ENCODE assay signal across 8 cellular contexts in the genomic region with DNA sequence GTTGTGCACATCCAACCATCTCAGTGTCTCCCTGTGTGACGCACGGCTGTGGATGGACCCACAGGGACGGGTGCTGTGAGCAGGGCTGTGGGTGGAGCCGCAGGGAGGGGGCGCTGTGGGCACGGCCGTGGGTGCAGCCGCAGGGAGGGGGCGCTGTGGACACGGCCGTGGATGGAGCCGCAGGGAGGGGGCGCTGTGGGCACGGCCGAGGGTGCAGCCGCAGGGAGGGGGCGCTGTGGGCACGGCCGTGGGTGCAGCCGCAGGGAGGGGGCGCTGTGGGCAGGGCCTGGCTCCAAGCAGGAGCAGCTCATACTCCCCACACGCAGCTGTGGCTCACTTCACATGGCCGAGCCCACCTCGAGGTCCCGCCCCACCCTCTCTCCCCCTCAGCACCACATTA. TPM values are rescaled to one million over a fixed set of nuclear protein-coding genes. Genes with fewer than 3 reads are reported as not detected.
DNase-seq lines count a peak whose midpoint lies in the region; ATAC-seq, FAIRE-seq and TF ChIP-seq lines count a peak whose summit lies in the region.

No MANE protein-coding gene starts in this region.

- H3K9me3 Mint-ChIP-seq in stimulated activated naive CD8-positive, alpha-beta T cell treated with anti-CD3 and anti-CD28 coated beads, Interleukin-15, amount 100 ng/mL, for 72 hours, result no peaks in the 10 kb centered on the region

- POLR2A ChIA-PET in PC-3 (lab: Charles Lee; ENCODE audit: unreplicated experiment), result no interaction called here

- H3K36me3 ChIP-seq in PC-3 (ENCODE audit: low read depth, low read length) (peaks cover 26% of the 10 kb centered on the region), bronchial epithelial cell (ENCODE audit: control insufficient read depth, insufficient read depth, low read length) (peaks cover 46% of the 10 kb centered on the region), kidney epithelial cell (ENCODE audit: control insufficient read depth, insufficient read depth, low read length) (peaks cover under 1% of the 10 kb centered on the region)

- H3K4me1 ChIP-seq in PC-3 (ENCODE audit: insufficient read depth, low read length), result peaks cover 4% of the 10 kb centered on the region

- peak; percentile 74 for ATAC-seq in GM21576 (IDR thresholded peaks at IDR 0.05; ENCODE audit: unreplicated experiment)
- ATAC-seq in PC-3, result no peak
- peak; percentile 78 for ATAC-seq in stimulated activated naive CD8-positive, alpha-beta T cell treated with anti-CD3 and anti-CD28 coated beads, Interleukin-15, amount 100 ng/mL, for 72 hours

- intact Hi-C loops in PC-3 (cut with micrococcal nuclease), result no loop called here

- H3K9me3 ChIP-seq in PC-3 (ENCODE audit: low read length), result no peaks in the 10 kb centered on the region

- peaks cover 2% of the 10 kb centered on the region for H3K79me2 ChIP-seq in PC-3 (ENCODE audit: low read length)

- CTCF ChIA-PET in PC-3 (lab: Charles Lee), result interaction anchor here (0.5 to 1.0 kb wide), 2 partner anchors 29 to 56 kb away, joined by 4 read pairs; no protein-coding TSS in a partner anchor

- DNase-seq in DMS 273 (lab: John Stamatoyannopoulos, UW; ENCODE audit: unreplicated experiment) (peak; percentile 55), DMS 273 treated with DMSO at 0.1 percent for 48 hours (lab: John Stamatoyannopoulos, UW) (no peak), PC-3 (peak; percentile 16), bronchial epithelial cell (ENCODE audit: low read depth) (no peak), kidney epithelial cell (ENCODE audit: low read depth) (no peak), H4 (ENCODE audit: low spot score) (no peak)
- peak; percentile 65 to 75 for DNase-seq in stimulated activated naive CD8-positive, alpha-beta T cell treated with anti-CD3 and anti-CD28 coated beads, Interleukin-15, amount 100 ng/mL, for 72 hours

- no peaks in the 10 kb centered on the region for H3F3A ChIP-seq in PC-3 (ENCODE audit: low read length, unreplicated experiment)

- no peak overlapping the region for H3K4me3 ChIP-seq in PC-3 (ENCODE audit: low read length)
- no peak overlapping the region for H3K4me3 ChIP-seq in bronchial epithelial cell (ENCODE audit: low read depth, low read length)
- no peak overlapping the region for H3K4me3 ChIP-seq in kidney epithelial cell (ENCODE audit: low read depth, low read length)

- no peak overlapping the region for H3K9ac ChIP-seq in PC-3 (ENCODE audit: low read length)

- H2AFZ ChIP-seq in PC-3 (ENCODE audit: low read length), result no peak overlapping the region

- FAIRE-seq in bronchial epithelial cell (lab: Jason Lieb, UNC), result peak; percentile 66

- TF ChIP-seq CTCF in PC-3 (conservative IDR thresholded peaks at IDR 0.05; ENCODE audit: low read depth, low read length) (peak; percentile 63), bronchial epithelial cell (IDR thresholded peaks at IDR 0.05; ENCODE audit: insufficient read depth, low read length, severe bottlenecking) (peak; percentile 72), kidney epithelial cell (IDR thresholded peaks at IDR 0.05; ENCODE audit: insufficient read depth, low read length, poor library complexity, severe bottlenecking) (peak; percentile 65)

- no peak overlapping the region for H3K4me3 Mint-ChIP-seq in stimulated activated naive CD8-positive, alpha-beta T cell treated with anti-CD3 and anti-CD28 coated beads, Interleukin-15, amount 100 ng/mL, for 72 hours

- no peaks in the 10 kb centered on the region for H4K20me1 ChIP-seq in PC-3 (ENCODE audit: low read length)

- H3K27ac ChIP-seq in PC-3 (ENCODE audit: low read length), result no peak overlapping the region

- no peaks in the 10 kb centered on the region for H3K9me2 ChIP-seq in PC-3 (replicated peaks; ENCODE audit: low read length)

- peaks cover 20% of the 10 kb centered on the region for H3K27me3 Mint-ChIP-seq in stimulated activated naive CD8-positive, alpha-beta T cell treated with anti-CD3 and anti-CD28 coated beads, Interleukin-15, amount 100 ng/mL, for 72 hours

- peaks cover 13% of the 10 kb centered on the region for H3K4me1 Mint-ChIP-seq in stimulated activated naive CD8-positive, alpha-beta T cell treated with anti-CD3 and anti-CD28 coated beads, Interleukin-15, amount 100 ng/mL, for 72 hours

- H3K27me3 ChIP-seq in PC-3 (ENCODE audit: low read length) (no peaks in the 10 kb centered on the region), bronchial epithelial cell (ENCODE audit: control insufficient read depth, insufficient read depth, low read length) (no peaks in the 10 kb centered on the region), kidney epithelial cell (ENCODE audit: control insufficient read depth, insufficient read depth, low read length) (no peaks in the 10 kb centered on the region)

- no peak overlapping the region for H3K4me2 ChIP-seq in PC-3 (ENCODE audit: low read length)

- no peak overlapping the region for H3K27ac Mint-ChIP-seq in stimulated activated naive CD8-positive, alpha-beta T cell treated with anti-CD3 and anti-CD28 coated beads, Interleukin-15, amount 100 ng/mL, for 72 hours

- no TSS peak for BruUV-seq in PC-3 (replicated peaks; lab: Mats Ljungman, UMichigan)

RNA-seq across cellular contexts. Expression of a gene that starts 6.0 kb away (rescaled TPM):
- total RNA-seq in PC-3 (2014; rRNA removed) (7.0 and 7.6 TPM in 2 replicates), bronchial epithelial cell (3.4 and 9.0 TPM in 2 replicates), kidney epithelial cell (11.9 and 12.9 TPM in 2 replicates)
- total RNA-seq in H4 (2014; rRNA removed; shearing (Covaris generic)), result 4.0 and 5.5 TPM in 2 replicates

RNA-seq across cellular contexts. Expression of a gene that starts 14.7 kb away (rescaled TPM):
- total RNA-seq in PC-3 (2014; rRNA removed) (22.4 and 22.5 TPM in 2 replicates), bronchial epithelial cell (12.4 and 14.1 TPM in 2 replicates), kidney epithelial cell (25.5 and 27.3 TPM in 2 replicates)
- total RNA-seq in H4 (2014; rRNA removed; shearing (Covaris generic)), result 33.3 and 37.8 TPM in 2 replicates

RNA-seq across cellular contexts. Expression of a gene that starts 25.1 kb away (rescaled TPM):
- total RNA-seq in PC-3 (2014; rRNA removed) (25.8 and 34.5 TPM in 2 replicates), bronchial epithelial cell (9.7 and 13.8 TPM in 2 replicates), kidney epithelial cell (21.1 and 34.8 TPM in 2 replicates)
- total RNA-seq in H4 (2014; rRNA removed; shearing (Covaris generic)), result 5.1 and 5.9 TPM in 2 replicates

RNA-seq across cellular contexts. Expression of a gene that starts 31.3 kb away (rescaled TPM):
- total RNA-seq in PC-3 (2014; rRNA removed) (68.2 and 82.9 TPM in 2 replicates), bronchial epithelial cell (138 and 176 TPM in 2 replicates), kidney epithelial cell (251 and 302 TPM in 2 replicates)
- total RNA-seq in H4 (2014; rRNA removed; shearing (Covaris generic)), result 42.4 and 53.2 TPM in 2 replicates

RNA-seq across cellular contexts. Expression of a gene that starts 31.3 kb away (rescaled TPM):
- total RNA-seq in PC-3 (2014; rRNA removed) (32.1 and 39.5 TPM in 2 replicates), bronchial epithelial cell (18.2 TPM in 2 replicates), kidney epithelial cell (27.2 and 33.6 TPM in 2 replicates)
- 4.9 and 5.0 TPM in 2 replicates for total RNA-seq in H4 (2014; rRNA removed; shearing (Covaris generic))

Comparison
In these comparisons a context has a peak if more than half of its experiments do, and no peak if none do; other contexts are left out.
1. DNase-seq: peak in DMS 273 (single experiment), PC-3 (single experiment) and stimulated activated naive CD8-positive, alpha-beta T cell treated with anti-CD3 and anti-CD28 coated beads, Interleukin-15, amount 100 ng/mL, for 72 hours (2 of 2); none in DMS 273 treated with DMSO at 0.1 percent for 48 hours (single experiment), bronchial epithelial cell (single experiment), kidney epithelial cell (single experiment) and H4 (single experiment).
2. Peak in every context shown above with its lines, with median percentiles within 50 percentile points of each other: CTCF ChIP-seq.